ENCODE assay signal across 9 cellular contexts in the genomic region with DNA sequence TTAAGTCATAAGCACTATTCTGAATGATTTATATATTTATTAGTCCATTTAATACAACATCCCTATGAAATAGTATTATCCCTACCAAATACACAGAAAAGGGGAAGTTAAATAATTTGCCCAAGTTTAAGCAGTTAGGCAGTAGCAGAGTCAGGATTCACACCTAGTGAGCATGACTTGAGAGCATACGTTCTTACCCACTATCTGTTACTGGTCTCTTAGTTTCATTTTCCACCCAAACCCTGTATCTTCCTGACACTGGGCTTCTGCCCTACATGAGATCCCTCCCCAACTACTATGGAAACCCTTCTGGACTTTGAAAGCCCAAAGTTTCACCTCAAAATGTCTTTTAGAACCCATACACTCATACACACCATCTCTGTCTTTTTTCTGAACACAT. TPM values are rescaled to one million over a fixed set of nuclear protein-coding genes. Genes with fewer than 3 reads are reported as not detected.
DNase-seq lines count a peak whose midpoint lies in the region; ATAC-seq, FAIRE-seq and TF ChIP-seq lines count a peak whose summit lies in the region.
"Had no signal": no experiment of that assay in that cellular context is flagged by ENCODE, and none has a peak within 500 bp of the region (broad histone marks: within the 10 kb centered on the region; RNA-seq: fewer than 3 reads in every experiment).

No MANE protein-coding gene starts in this region.

- TF ChIP-seq CTCF in Calu3 (IDR thresholded peaks at IDR 0.05; ENCODE audit: unreplicated experiment) = no peak

- peak; percentile 50 for ATAC-seq in GM21367 (IDR thresholded peaks at IDR 0.05; ENCODE audit: unreplicated experiment)
- peak; percentile 61 for ATAC-seq in HG03378 (IDR thresholded peaks at IDR 0.05; ENCODE audit: unreplicated experiment)
- no peak for ATAC-seq in activated CD8-positive, alpha-beta T cell treated with anti-CD3 and anti-CD28 coated beads, Interleukin-2, amount 10 ng/mL, durations not matched to agents 7 days and 5 days

- H3K27me3 Mint-ChIP-seq in activated CD8-positive, alpha-beta T cell treated with anti-CD3 and anti-CD28 coated beads, Interleukin-2, amount 10 ng/mL, durations not matched to agents 7 days and 5 days (ENCODE audit: low read depth) = peaks cover 2% of the 10 kb centered on the region
- H3K27me3 Mint-ChIP-seq in Calu3 (ENCODE audit: unreplicated experiment) = no peaks in the 10 kb centered on the region

- intact Hi-C loops in Calu3 (cut with micrococcal nuclease; ENCODE audit: unreplicated experiment) = no loop called here

- peak overlapping the region; percentile 72 for H3K27ac Mint-ChIP-seq in activated CD8-positive, alpha-beta T cell treated with anti-CD3 and anti-CD28 coated beads, Interleukin-2, amount 10 ng/mL, durations not matched to agents 7 days and 5 days
- H3K27ac Mint-ChIP-seq in Calu3 (ENCODE audit: unreplicated experiment) = no peak overlapping the region

- CTCF ChIA-PET in activated CD8-positive, alpha-beta T cell treated with anti-CD3 and anti-CD28 coated beads, Interleukin-2, amount 10 ng/mL, durations not matched to agents 7 days and 5 days (lab: Charles Lee) = interaction anchor here (0.9 to 2.5 kb wide), 7 partner anchors 13 to 427 kb away, joined by 3 to 10 read pairs (median 5); no protein-coding TSS in a partner anchor
- CTCF ChIA-PET in Calu3 (lab: Charles Lee) = no interaction called here

- no peaks in the 10 kb centered on the region for H3K9me3 Mint-ChIP-seq in activated CD8-positive, alpha-beta T cell treated with anti-CD3 and anti-CD28 coated beads, Interleukin-2, amount 10 ng/mL, durations not matched to agents 7 days and 5 days (ENCODE audit: insufficient read depth)
- no peaks in the 10 kb centered on the region for H3K9me3 Mint-ChIP-seq in Calu3 (ENCODE audit: low read depth, unreplicated experiment)

- peak; percentile 82 for FAIRE-seq in GM12891 (lab: Jason Lieb, UNC)

- TF ChIP-seq POLR2A in GM12891 (IDR thresholded peaks at IDR 0.05; ENCODE audit: low read depth, low read length) = no peak

- H3K36me3 Mint-ChIP-seq in activated CD8-positive, alpha-beta T cell treated with anti-CD3 and anti-CD28 coated beads, Interleukin-2, amount 10 ng/mL, durations not matched to agents 7 days and 5 days (ENCODE audit: low read depth) = peaks cover 4% of the 10 kb centered on the region
- peaks cover 10% of the 10 kb centered on the region for H3K36me3 Mint-ChIP-seq in Calu3 (ENCODE audit: insufficient read depth, unreplicated experiment)

- peaks cover 27% of the 10 kb centered on the region for H3K4me1 Mint-ChIP-seq in activated CD8-positive, alpha-beta T cell treated with anti-CD3 and anti-CD28 coated beads, Interleukin-2, amount 10 ng/mL, durations not matched to agents 7 days and 5 days (ENCODE audit: low read depth)
- H3K4me1 Mint-ChIP-seq in Calu3 (ENCODE audit: low read depth, unreplicated experiment) = peaks cover 17% of the 10 kb centered on the region

- H3K4me3 Mint-ChIP-seq in activated CD8-positive, alpha-beta T cell treated with anti-CD3 and anti-CD28 coated beads, Interleukin-2, amount 10 ng/mL, durations not matched to agents 7 days and 5 days = no peak overlapping the region
- no peak overlapping the region for H3K4me3 Mint-ChIP-seq in Calu3 (ENCODE audit: low read depth, unreplicated experiment)

- BruUV-seq in Calu3 (replicated peaks; lab: Mats Ljungman, UMichigan) = no TSS peak

- DNase-seq in GM12891 (ENCODE audit: insufficient read length, low spot score) (no peak), Calu3 (no peak), NCI-H69 (lab: John Stamatoyannopoulos, UW) (no peak), NCI-H1417 (lab: John Stamatoyannopoulos, UW) (no peak)
- DNase-seq in activated CD8-positive, alpha-beta T cell treated with anti-CD3 and anti-CD28 coated beads, Interleukin-2, amount 10 ng/mL, durations not matched to agents 7 days and 5 days = no peak
- DNase-seq in activated effector memory CD4-positive, alpha-beta T cell treated with Interleukin-2 at 50 U/mL for 16 hours = no peak
- DNase-seq: activated CD8-positive, alpha-beta memory T cell treated with anti-CD3 and anti-CD28 coated beads for 24 hours had no signal

- POLR2A ChIA-PET in activated CD8-positive, alpha-beta T cell treated with anti-CD3 and anti-CD28 coated beads, Interleukin-2, amount 10 ng/mL, durations not matched to agents 7 days and 5 days (lab: Charles Lee) = no interaction called here

TF ChIP-seq in GM12891, 5 proteins besides CTCF, POLR2A, EP300 and RAD21:
- TF ChIP-seq TAF1 (IDR thresholded peaks at IDR 0.05; ENCODE audit: low read depth, low read length) (no peak), PAX5 (IDR thresholded peaks at IDR 0.05; ENCODE audit: insufficient read depth, low read length, severe bottlenecking) (no peak), POLR2AphosphoS5 (IDR thresholded peaks at IDR 0.05; ENCODE audit: low read depth, low read length) (no peak), POU2F2 (IDR thresholded peaks at IDR 0.05; ENCODE audit: low read depth, low read length) (no peak), SPI1 (IDR thresholded peaks at IDR 0.05; ENCODE audit: low read depth, low read length) (no peak)

RNA-seq across cellular contexts. Expression of a gene that starts 4.4 kb away (rescaled TPM):
- polyA plus RNA-seq in GM12891 (2012; ENCODE audit: low read depth, missing spikeins) = 7.9 TPM
- total RNA-seq in activated CD8-positive, alpha-beta T cell treated with anti-CD3 and anti-CD28 coated beads, Interleukin-2, amount 10 ng/mL, durations not matched to agents 7 days and 5 days = 10 to 100 TPM; 29.2 to 30.5 TPM
- total RNA-seq in Calu3 (2022) = 21.8 and 22.2 TPM in 2 replicates
